ENCODE assay signal across 2 cellular contexts in genomic region chr2:238139141-238139840, GRCh38.
TF ChIP-seq lines count a peak whose summit lies in the region.

No MANE protein-coding gene starts in this region.

TF ChIP-seq in K562, 482 proteins besides CTCF, POLR2A, EP300 and RAD21 (continues in another document):
- TF ChIP-seq TCF7 (IDR thresholded peaks at IDR 0.05; ENCODE audit: borderline replicate concordance): 0 out of 2 replicates have a peak, but pooled peaks have one; percentile 12
- 0 out of 2 replicates have a peak, but pooled peaks have one; percentile 30 for TF ChIP-seq FOXP1 (CRISPR knock-in tag; IDR thresholded peaks at IDR 0.05)
- peak; percentile 53 for TF ChIP-seq SMC3 (conservative IDR thresholded peaks at IDR 0.05; ENCODE audit: insufficient read depth, low read depth, low read length)
- TF ChIP-seq KLF16 (IDR thresholded peaks at IDR 0.05): 0 out of 2 replicates have a peak, but pooled peaks have one; percentile 17
- TF ChIP-seq PCBP1 (IDR thresholded peaks at IDR 0.05; ENCODE audit: low read depth, low read length, poor library complexity, severe bottlenecking): peak; percentile 35
- TF ChIP-seq, protein P1, sequence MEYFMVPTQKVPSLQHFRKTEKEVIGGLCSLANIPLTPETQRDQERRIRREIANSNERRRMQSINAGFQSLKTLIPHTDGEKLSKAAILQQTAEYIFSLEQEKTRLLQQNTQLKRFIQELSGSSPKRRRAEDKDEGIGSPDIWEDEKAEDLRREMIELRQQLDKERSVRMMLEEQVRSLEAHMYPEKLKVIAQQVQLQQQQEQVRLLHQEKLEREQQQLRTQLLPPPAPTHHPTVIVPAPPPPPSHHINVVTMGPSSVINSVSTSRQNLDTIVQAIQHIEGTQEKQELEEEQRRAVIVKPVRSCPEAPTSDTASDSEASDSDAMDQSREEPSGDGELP (CRISPR knock-in tag; IDR thresholded peaks at IDR 0.05; ENCODE audit: borderline replicate concordance): peak; percentile 39; the same call in 1 of the 2 replicates
- TF ChIP-seq HNRNPLL (IDR thresholded peaks at IDR 0.05; ENCODE audit: low read depth, low read length, poor library complexity, severe bottlenecking): no peak
- peak; percentile 27 to 52; a peak in 3 of 4 replicates for TF ChIP-seq NRF1 (conservative IDR thresholded peaks at IDR 0.05 in 1 of 2, IDR thresholded peaks at IDR 0.05 in 1 of 2)
- TF ChIP-seq SAFB (IDR thresholded peaks at IDR 0.05; ENCODE audit: borderline replicate concordance, low read depth, low read length): peak; percentile 74
- TF ChIP-seq ELF4 (CRISPR knock-in tag; IDR thresholded peaks at IDR 0.05): no peak
- TF ChIP-seq CTCFL (IDR thresholded peaks at IDR 0.05; ENCODE audit: borderline replicate concordance, insufficient read depth, low read depth, low read length, poor library complexity, severe bottlenecking): peak; percentile 82
- peak; percentile 77 for TF ChIP-seq L3MBTL2 (IDR thresholded peaks at IDR 0.05)
- no peak for TF ChIP-seq GATA2 (CRISPR knock-in tag; IDR thresholded peaks at IDR 0.05)
- TF ChIP-seq CREM (IDR thresholded peaks at IDR 0.05; ENCODE audit: low read depth): 0 out of 2 replicates have a peak, but pooled peaks have one; percentile 25
- TF ChIP-seq RB1 (IDR thresholded peaks at IDR 0.05; ENCODE audit: low read depth): 0 out of 2 replicates have a peak, but pooled peaks have one; percentile 17
- TF ChIP-seq NEUROD1 (IDR thresholded peaks at IDR 0.05; ENCODE audit: borderline replicate concordance, low read depth, low read length, partially characterized antibody): peak; percentile 20
- peak; percentile 48; the same call in 1 of the 2 replicates for TF ChIP-seq ZFX (CRISPR knock-in tag; IDR thresholded peaks at IDR 0.05)
- no peak for TF ChIP-seq ATF1 (CRISPR knock-in tag; IDR thresholded peaks at IDR 0.05)
- TF ChIP-seq ATF1 (tag; IDR thresholded peaks at IDR 0.05): peak; percentile 25; the same call in 1 of the 2 replicates
- peak; percentile 33; the same call in 1 of the 2 replicates for TF ChIP-seq STAG1 (CRISPR knock-in tag; IDR thresholded peaks at IDR 0.05; ENCODE audit: borderline replicate concordance)
- 0 out of 2 replicates have a peak, but pooled peaks have one; percentile 27 for TF ChIP-seq ZSCAN29 (IDR thresholded peaks at IDR 0.05)
- 0 out of 4 replicates have a peak, but pooled peaks of 1 of the 2 experiments have one; percentile 38 for TF ChIP-seq HDAC1 (IDR thresholded peaks at IDR 0.05)
- 0 out of 2 replicates have a peak, but pooled peaks have one; percentile 52 for TF ChIP-seq KDM2B (CRISPR knock-in tag; IDR thresholded peaks at IDR 0.05)
- TF ChIP-seq ARID4B (CRISPR knock-in tag; IDR thresholded peaks at IDR 0.05): no peak
- TF ChIP-seq TEAD1 (CRISPR knock-in tag; IDR thresholded peaks at IDR 0.05): peak in 1 of 2 experiments; percentile 37; a peak in 1 of 4 replicates

TF ChIP-seq in GM12891, 5 proteins besides CTCF, POLR2A, EP300 and RAD21:
- TF ChIP-seq SPI1 (IDR thresholded peaks at IDR 0.05; ENCODE audit: low read depth, low read length): no peak
- TF ChIP-seq POLR2AphosphoS5 (IDR thresholded peaks at IDR 0.05; ENCODE audit: low read depth, low read length): no peak
- no peak for TF ChIP-seq PAX5 (IDR thresholded peaks at IDR 0.05; ENCODE audit: insufficient read depth, low read length, severe bottlenecking)
TF ChIP-seq in GM12891: peak in this region for 0.
